ENCODE assay signal across 16 cellular contexts in genomic region chrX:22534643-22535042, GRCh38.
A peak's percentile ranks its signal among the peaks of the same experiment; 100 is the strongest.
DNase-seq lines count a peak whose midpoint lies in the region; ATAC-seq and TF ChIP-seq lines count a peak whose summit lies in the region.
"Had no signal": no experiment of that assay in that cellular context is flagged by ENCODE, and none has a peak within 500 bp of the region (broad histone marks: within the 10 kb centered on the region; RNA-seq: fewer than 3 reads in every experiment).

No MANE protein-coding gene starts in this region.

- in situ Hi-C loops in astrocyte of the spinal cord (cut with HindIII; ENCODE audit: low sequenced_read_pairs): no loop called here

- DNase-seq in AG04449 (ENCODE audit: low read depth, low spot score) (peak; percentile 44), HPDE6-E6E7 (ENCODE audit: extremely low spot score) (peak; percentile 29), astrocyte of the spinal cord (ENCODE audit: low read depth, low spot score) (peak; percentile 86), kidney tubule cell (ENCODE audit: low spot score) (peak; percentile 74), left lung (no peak), NCI-H510A treated with DMSO at 0.1 percent for 48 hours (lab: John Stamatoyannopoulos, UW) (no peak)
- DNase-seq in effector CD8-positive, alpha-beta T cell (lab: John Stamatoyannopoulos, UW): no peak
- no peak for DNase-seq in activated CD8-positive, alpha-beta memory T cell treated with anti-CD3 and anti-CD28 coated beads, Interleukin-2, amount 50 U/mL, for 48 hours
- DNase-seq: activated T-cell treated with anti-CD3 and anti-CD28 coated beads, Interleukin-2, amount 50 U/mL, for 24 hours; CD4-positive, alpha-beta T cell; foreskin melanocyte; kidney glomerular epithelial cell; NCI-H1417; NCI-H774; stimulated activated CD8-positive, alpha-beta memory T cell treated with anti-CD3 and anti-CD28 coated beads, Interleukin-4, amount 100 ng/mL, for 48 hours had no signal

- no peaks in the 10 kb centered on the region for H3K27me3 ChIP-seq in left lung
- H3K27me3 ChIP-seq: ascending aorta had no signal

- intact Hi-C loops in left lung (cut with DNase I): no loop called here

- no peaks in the 10 kb centered on the region for H3K36me3 ChIP-seq in left lung
- H3K36me3 ChIP-seq: ascending aorta had no signal

- POLR2A ChIA-PET in AG04449 (lab: Yijun Ruan, JAX): no interaction called here

- H3K4me1 ChIP-seq in left lung: no peaks in the 10 kb centered on the region
- H3K4me1 ChIP-seq: ascending aorta had no signal

- H3K27ac ChIP-seq in left lung: no peak overlapping the region
- H3K27ac ChIP-seq: ascending aorta had no signal

- CTCF ChIA-PET in AG04449 (lab: Yijun Ruan, JAX): no interaction called here

- no peaks in the 10 kb centered on the region for H3K9me3 ChIP-seq in left lung
- H3K9me3 ChIP-seq: ascending aorta had no signal

- no peak for TF ChIP-seq CTCF in AG04449 (IDR thresholded peaks at IDR 0.05; ENCODE audit: insufficient read depth, low read length, missing control alignments)
- TF ChIP-seq CTCF in astrocyte of the spinal cord (IDR thresholded peaks at IDR 0.05; ENCODE audit: low read depth, low read length): no peak
- no peak for TF ChIP-seq CTCF in left lung (IDR thresholded peaks at IDR 0.05)

- ATAC-seq in left lung: no peak

- no peak overlapping the region for H3K4me3 ChIP-seq in AG04449 (ENCODE audit: low read depth, low read length)
- H3K4me3 ChIP-seq in astrocyte of the spinal cord (ENCODE audit: low read depth, low read length): no peak overlapping the region
- no peak overlapping the region for H3K4me3 ChIP-seq in left lung
- H3K4me3 ChIP-seq: ascending aorta had no signal

Comparison
In these comparisons a context has a peak if more than half of its experiments do, and no peak if none do; other contexts are left out.
1. DNase-seq: peak in AG04449 (single experiment), HPDE6-E6E7 (single experiment), astrocyte of the spinal cord (single experiment) and kidney tubule cell (single experiment); none in effector CD8-positive, alpha-beta T cell (single experiment), left lung (0 of 2), NCI-H510A treated with DMSO at 0.1 percent for 48 hours (single experiment) and activated CD8-positive, alpha-beta memory T cell treated with anti-CD3 and anti-CD28 coated beads, Interleukin-2, amount 50 U/mL, for 48 hours (single experiment).